1 cellular context compared by ENCODE assay signal in the genomic region with DNA sequence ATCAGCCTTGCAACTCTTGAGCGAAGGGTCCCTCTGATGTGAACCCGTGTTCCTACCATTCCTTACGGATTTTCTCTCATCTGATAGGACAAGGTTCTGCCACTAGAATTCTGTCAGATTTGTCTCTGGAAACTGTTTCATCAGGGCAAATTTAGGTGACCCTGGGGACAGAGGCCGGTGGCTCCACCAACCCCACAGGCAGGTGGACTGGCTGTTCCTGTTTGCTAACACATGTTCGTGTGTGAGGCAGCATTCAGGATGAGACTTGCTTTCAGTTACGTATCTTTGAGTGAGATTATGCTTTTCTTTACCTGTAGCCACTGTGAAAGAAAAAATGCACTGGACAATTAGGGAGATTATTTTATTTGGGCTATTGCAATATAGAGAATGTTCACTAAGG.
TF ChIP-seq lines count a peak whose summit lies in the region.

No MANE protein-coding gene starts in this region.

TF ChIP-seq in HepG2, 621 proteins besides CTCF, POLR2A, EP300 and RAD21 (continued from another document):
- TF ChIP-seq, protein P1, sequence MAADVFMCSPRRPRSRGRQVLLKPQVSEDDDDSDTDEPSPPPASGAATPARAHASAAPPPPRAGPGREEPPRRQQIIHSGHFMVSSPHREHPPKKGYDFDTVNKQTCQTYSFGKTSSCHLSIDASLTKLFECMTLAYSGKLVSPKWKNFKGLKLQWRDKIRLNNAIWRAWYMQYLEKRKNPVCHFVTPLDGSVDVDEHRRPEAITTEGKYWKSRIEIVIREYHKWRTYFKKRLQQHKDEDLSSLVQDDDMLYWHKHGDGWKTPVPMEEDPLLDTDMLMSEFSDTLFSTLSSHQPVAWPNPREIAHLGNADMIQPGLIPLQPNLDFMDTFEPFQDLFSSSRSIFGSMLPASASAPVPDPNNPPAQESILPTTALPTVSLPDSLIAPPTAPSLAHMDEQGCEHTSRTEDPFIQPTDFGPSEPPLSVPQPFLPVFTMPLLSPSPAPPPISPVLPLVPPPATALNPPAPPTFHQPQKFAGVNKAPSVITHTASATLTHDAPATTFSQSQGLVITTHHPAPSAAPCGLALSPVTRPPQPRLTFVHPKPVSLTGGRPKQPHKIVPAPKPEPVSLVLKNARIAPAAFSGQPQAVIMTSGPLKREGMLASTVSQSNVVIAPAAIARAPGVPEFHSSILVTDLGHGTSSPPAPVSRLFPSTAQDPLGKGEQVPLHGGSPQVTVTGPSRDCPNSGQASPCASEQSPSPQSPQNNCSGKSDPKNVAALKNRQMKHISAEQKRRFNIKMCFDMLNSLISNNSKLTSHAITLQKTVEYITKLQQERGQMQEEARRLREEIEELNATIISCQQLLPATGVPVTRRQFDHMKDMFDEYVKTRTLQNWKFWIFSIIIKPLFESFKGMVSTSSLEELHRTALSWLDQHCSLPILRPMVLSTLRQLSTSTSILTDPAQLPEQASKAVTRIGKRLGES (CRISPR knock-in tag; IDR thresholded peaks at IDR 0.05; ENCODE audit: borderline replicate concordance), result no peak
- TF ChIP-seq KLF11 (CRISPR knock-in tag; IDR thresholded peaks at IDR 0.05) (no peak), NFKB2 (CRISPR knock-in tag; IDR thresholded peaks at IDR 0.05; ENCODE audit: borderline replicate concordance) (no peak), MED13 (CRISPR knock-in tag; IDR thresholded peaks at IDR 0.05) (no peak), ESRRA (CRISPR knock-in tag; IDR thresholded peaks at IDR 0.05; ENCODE audit: low read depth) (no peak), ZNF839 (CRISPR knock-in tag; IDR thresholded peaks at IDR 0.05; ENCODE audit: borderline replicate concordance) (no peak), SIX4 (CRISPR knock-in tag; IDR thresholded peaks at IDR 0.05) (no peak)
- TF ChIP-seq, protein P2, sequence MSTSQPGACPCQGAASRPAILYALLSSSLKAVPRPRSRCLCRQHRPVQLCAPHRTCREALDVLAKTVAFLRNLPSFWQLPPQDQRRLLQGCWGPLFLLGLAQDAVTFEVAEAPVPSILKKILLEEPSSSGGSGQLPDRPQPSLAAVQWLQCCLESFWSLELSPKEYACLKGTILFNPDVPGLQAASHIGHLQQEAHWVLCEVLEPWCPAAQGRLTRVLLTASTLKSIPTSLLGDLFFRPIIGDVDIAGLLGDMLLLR (CRISPR knock-in tag; IDR thresholded peaks at IDR 0.05), result no peak
- TF ChIP-seq, protein P3, sequence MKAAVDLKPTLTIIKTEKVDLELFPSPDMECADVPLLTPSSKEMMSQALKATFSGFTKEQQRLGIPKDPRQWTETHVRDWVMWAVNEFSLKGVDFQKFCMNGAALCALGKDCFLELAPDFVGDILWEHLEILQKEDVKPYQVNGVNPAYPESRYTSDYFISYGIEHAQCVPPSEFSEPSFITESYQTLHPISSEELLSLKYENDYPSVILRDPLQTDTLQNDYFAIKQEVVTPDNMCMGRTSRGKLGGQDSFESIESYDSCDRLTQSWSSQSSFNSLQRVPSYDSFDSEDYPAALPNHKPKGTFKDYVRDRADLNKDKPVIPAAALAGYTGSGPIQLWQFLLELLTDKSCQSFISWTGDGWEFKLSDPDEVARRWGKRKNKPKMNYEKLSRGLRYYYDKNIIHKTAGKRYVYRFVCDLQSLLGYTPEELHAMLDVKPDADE (CRISPR knock-in tag; IDR thresholded peaks at IDR 0.05), result no peak
